9 cellular contexts compared by ENCODE assay signal in the genomic region with DNA sequence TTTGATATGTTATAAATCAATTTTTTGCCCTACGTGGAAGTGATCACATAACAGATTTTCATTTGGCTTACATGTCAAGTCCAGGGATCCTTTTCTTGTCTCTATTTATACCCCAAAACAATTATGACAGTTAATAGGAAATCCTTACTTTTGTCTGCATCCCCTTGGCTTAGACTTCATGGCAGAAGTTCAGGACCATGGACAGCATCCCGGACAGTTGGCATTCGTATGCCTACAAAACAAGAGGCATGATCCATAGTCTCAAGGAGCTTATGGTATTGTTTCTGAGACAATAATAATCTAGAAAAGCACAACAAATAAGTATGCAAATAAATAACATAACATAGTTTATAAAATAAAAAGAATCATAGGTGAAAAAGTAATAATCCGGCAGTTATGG.
DNase-seq lines count a peak whose midpoint lies in the region; ATAC-seq and TF ChIP-seq lines count a peak whose summit lies in the region.
"Had no signal": no experiment of that assay in that cellular context is flagged by ENCODE, and none has a peak within 500 bp of the region (broad histone marks: within the 10 kb centered on the region; RNA-seq: fewer than 3 reads in every experiment).

No MANE protein-coding gene starts in this region.

- intact Hi-C loops in activated CD4-positive, alpha-beta memory T cell treated with anti-CD3 and anti-CD28 coated beads for 36 hours (cut with micrococcal nuclease), result no loop called here
- intact Hi-C loops in uterus (cut with DNase I; ENCODE audit: low total_unique reads), result no loop called here

- no peak for ATAC-seq in GM18498 (IDR thresholded peaks at IDR 0.05; ENCODE audit: unreplicated experiment)

- H3K27ac ChIP-seq in uterus, result no peak overlapping the region
- no peak overlapping the region for H3K27ac ChIP-seq in CD8-positive, alpha-beta memory T cell (ENCODE audit: low read depth, low read length)

- H3K9me3 ChIP-seq in uterus, result no peaks in the 10 kb centered on the region
- H3K9me3 ChIP-seq in CD8-positive, alpha-beta memory T cell (ENCODE audit: low read length), result no peaks in the 10 kb centered on the region

- TF ChIP-seq CTCF in osteocyte (IDR thresholded peaks at IDR 0.05) (no peak), uterus (IDR thresholded peaks at IDR 0.05) (no peak)

- DNase-seq in EH (ENCODE audit: low read depth), result peak; percentile 37
- DNase-seq in HT1080 (ENCODE audit: low read depth), result peak; percentile 15
- DNase-seq in activated CD4-positive, alpha-beta memory T cell treated with anti-CD3 and anti-CD28 coated beads for 36 hours, result peak; percentile 20
- DNase-seq in islet precursor cell, result peak; percentile 70
- no peak for DNase-seq in osteocyte (ENCODE audit: extremely low spot score, unreplicated experiment)
- DNase-seq in uterus, result no peak
- no peak for DNase-seq in CD8-positive, alpha-beta memory T cell
- DNase-seq: caudate nucleus had no signal

- no peaks in the 10 kb centered on the region for H3K27me3 Mint-ChIP-seq in activated CD4-positive, alpha-beta memory T cell treated with anti-CD3 and anti-CD28 coated beads for 36 hours
- peaks cover 11% of the 10 kb centered on the region for H3K27me3 Mint-ChIP-seq in osteocyte (ENCODE audit: unreplicated experiment)
- H3K27me3 Mint-ChIP-seq in CD8-positive, alpha-beta memory T cell, result no peaks in the 10 kb centered on the region

- no peaks in the 10 kb centered on the region for H3K4me1 ChIP-seq in uterus
- no peaks in the 10 kb centered on the region for H3K4me1 ChIP-seq in CD8-positive, alpha-beta memory T cell (ENCODE audit: insufficient read depth, low read length)

- no peaks in the 10 kb centered on the region for H3K36me3 ChIP-seq in uterus
- H3K36me3 ChIP-seq in CD8-positive, alpha-beta memory T cell (ENCODE audit: insufficient read depth, low read length), result no peaks in the 10 kb centered on the region

- H3K27ac Mint-ChIP-seq in activated CD4-positive, alpha-beta memory T cell treated with anti-CD3 and anti-CD28 coated beads for 36 hours, result no peak overlapping the region
- no peak overlapping the region for H3K27ac Mint-ChIP-seq in osteocyte (ENCODE audit: unreplicated experiment)
- H3K27ac Mint-ChIP-seq in CD8-positive, alpha-beta memory T cell, result no peak overlapping the region

- peaks cover 15% of the 10 kb centered on the region for H3K9me3 Mint-ChIP-seq in activated CD4-positive, alpha-beta memory T cell treated with anti-CD3 and anti-CD28 coated beads for 36 hours
- H3K9me3 Mint-ChIP-seq in osteocyte (ENCODE audit: unreplicated experiment), result no peaks in the 10 kb centered on the region
- peaks cover 0 to 17% (median 5%) of the 10 kb centered on the region in 5 donors for H3K9me3 Mint-ChIP-seq in CD8-positive, alpha-beta memory T cell

- POLR2A ChIA-PET in activated CD4-positive, alpha-beta memory T cell treated with anti-CD3 and anti-CD28 coated beads for 36 hours (lab: Charles Lee), result no interaction called here
- POLR2A ChIA-PET in CD8-positive, alpha-beta memory T cell (lab: Charles Lee), result no interaction called here

- no peaks in the 10 kb centered on the region for H3K27me3 ChIP-seq in uterus
- H3K27me3 ChIP-seq in CD8-positive, alpha-beta memory T cell (ENCODE audit: insufficient read depth, low read length, poor library complexity, severe bottlenecking), result no peaks in the 10 kb centered on the region

- H3K4me1 Mint-ChIP-seq in activated CD4-positive, alpha-beta memory T cell treated with anti-CD3 and anti-CD28 coated beads for 36 hours (ENCODE audit: low read depth), result no peaks in the 10 kb centered on the region
- no peaks in the 10 kb centered on the region for H3K4me1 Mint-ChIP-seq in osteocyte (ENCODE audit: unreplicated experiment)
- no peaks in the 10 kb centered on the region for H3K4me1 Mint-ChIP-seq in CD8-positive, alpha-beta memory T cell

- no peak overlapping the region for H3K4me3 ChIP-seq in uterus
- no peak overlapping the region for H3K4me3 ChIP-seq in CD8-positive, alpha-beta memory T cell (ENCODE audit: low read length)

- no peak overlapping the region for H3K4me3 Mint-ChIP-seq in activated CD4-positive, alpha-beta memory T cell treated with anti-CD3 and anti-CD28 coated beads for 36 hours
- no peak overlapping the region for H3K4me3 Mint-ChIP-seq in osteocyte (ENCODE audit: unreplicated experiment)
- no peak overlapping the region for H3K4me3 Mint-ChIP-seq in CD8-positive, alpha-beta memory T cell

- no peak for TF ChIP-seq POLR2A in uterus (IDR thresholded peaks at IDR 0.05)

- CTCF ChIA-PET in activated CD4-positive, alpha-beta memory T cell treated with anti-CD3 and anti-CD28 coated beads for 36 hours (lab: Charles Lee), result no interaction called here
- CTCF ChIA-PET in CD8-positive, alpha-beta memory T cell (lab: Charles Lee), result no interaction called here

- no peaks in the 10 kb centered on the region for H3K36me3 Mint-ChIP-seq in activated CD4-positive, alpha-beta memory T cell treated with anti-CD3 and anti-CD28 coated beads for 36 hours
- H3K36me3 Mint-ChIP-seq in osteocyte (ENCODE audit: unreplicated experiment), result no peaks in the 10 kb centered on the region
- H3K36me3 Mint-ChIP-seq in CD8-positive, alpha-beta memory T cell, result no peaks in the 10 kb centered on the region

Comparison
In these comparisons a context has a peak if more than half of its experiments do, and no peak if none do; other contexts are left out.
1. DNase-seq: peak in EH (single experiment), HT1080 (single experiment), activated CD4-positive, alpha-beta memory T cell treated with anti-CD3 and anti-CD28 coated beads for 36 hours (single experiment) and islet precursor cell (single experiment); none in osteocyte (single experiment), uterus (0 of 2) and CD8-positive, alpha-beta memory T cell (0 of 5).